Comparison of ENCODE assay signal across 30 cellular contexts in the genomic region with DNA sequence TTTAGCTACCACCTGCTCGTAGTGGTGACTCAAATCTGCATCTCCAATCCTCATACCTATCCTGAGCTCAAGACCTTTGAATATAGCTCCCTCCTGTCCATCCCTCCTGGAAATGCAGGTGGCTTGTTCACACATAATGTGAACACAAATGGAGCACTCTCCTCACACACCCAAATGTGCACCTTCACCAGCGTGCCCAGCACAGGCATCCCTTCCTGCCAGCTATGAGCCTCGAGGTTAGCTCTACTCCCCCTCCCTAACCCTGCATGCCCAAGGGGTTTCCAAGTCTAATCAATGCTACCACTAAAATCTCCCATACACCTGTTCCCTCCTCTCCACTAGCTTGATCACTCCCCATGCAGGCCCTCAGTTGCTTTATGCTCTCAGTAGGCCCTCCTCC. TPM values are rescaled to one million over a fixed set of nuclear protein-coding genes. Genes with fewer than 3 reads are reported as not detected.
"Had no signal": no experiment of that assay in that cellular context is flagged by ENCODE, and none has a peak within 500 bp of the region (broad histone marks: within the 10 kb centered on the region; RNA-seq: fewer than 3 reads in every experiment).

No MANE protein-coding gene starts in this region.

- H3K9me3 Mint-ChIP-seq: activated naive CD4-positive, alpha-beta T cell treated with anti-CD3 and anti-CD28 coated beads for 36 hours; activated naive CD8-positive, alpha-beta T cell treated with anti-CD3 and anti-CD28 coated beads for 36 hours; activated T-helper 1 cell treated with anti-CD3 and anti-CD28 coated beads, Interleukin-12 subunit alpha, Interleukin-12 subunit beta, Interleukin-2, Interleukin-4 antibody, amounts not matched to agents 30 ng/mL and 10 ng/mL and 1 ng/mL, durations not matched to agents 14 hours and 24 hours and 36 hours; mesothelial cell of epicardium; neural crest cell; T-helper 2 cell treated with Interferon-gamma antibody and Interleukin-4, amounts not matched to agents 5 μg/mL and 100 μg/mL, for 36 hours had no signal

- H3K27ac Mint-ChIP-seq: activated naive CD4-positive, alpha-beta T cell treated with anti-CD3 and anti-CD28 coated beads for 36 hours; activated naive CD8-positive, alpha-beta T cell treated with anti-CD3 and anti-CD28 coated beads for 36 hours; activated T-helper 1 cell treated with anti-CD3 and anti-CD28 coated beads, Interleukin-12 subunit alpha, Interleukin-12 subunit beta, Interleukin-2, Interleukin-4 antibody, amounts not matched to agents 30 ng/mL and 10 ng/mL and 1 ng/mL, durations not matched to agents 14 hours and 24 hours and 36 hours; mesothelial cell of epicardium; naive thymus-derived CD4-positive, alpha-beta T cell; T-helper 2 cell treated with Interferon-gamma antibody and Interleukin-4, amounts not matched to agents 5 μg/mL and 100 μg/mL, for 36 hours; type B pancreatic cell had no signal

- H3K9me3 ChIP-seq: adrenal gland, esophagus squamous epithelium, right atrium auricular region, testis, uterus had no signal

- H3K36me3 ChIP-seq: adrenal gland, cardiac muscle cell, esophagus squamous epithelium, right atrium auricular region, uterus had no signal

- H3K4me3 Mint-ChIP-seq: activated naive CD4-positive, alpha-beta T cell treated with anti-CD3 and anti-CD28 coated beads for 36 hours; activated naive CD8-positive, alpha-beta T cell treated with anti-CD3 and anti-CD28 coated beads for 36 hours; activated T-helper 1 cell treated with anti-CD3 and anti-CD28 coated beads, Interleukin-12 subunit alpha, Interleukin-12 subunit beta, Interleukin-2, Interleukin-4 antibody, amounts not matched to agents 30 ng/mL and 10 ng/mL and 1 ng/mL, durations not matched to agents 14 hours and 24 hours and 36 hours; brain; mesothelial cell of epicardium; naive thymus-derived CD4-positive, alpha-beta T cell; neural crest cell; T-helper 2 cell treated with Interferon-gamma antibody and Interleukin-4, amounts not matched to agents 5 μg/mL and 100 μg/mL, for 36 hours; type B pancreatic cell had no signal

- H3K27ac ChIP-seq: cardiac muscle cell, epithelial cell of prostate, esophagus squamous epithelium, right atrium auricular region, testis, VCaP had no signal

- H3K4me1 Mint-ChIP-seq: activated naive CD8-positive, alpha-beta T cell treated with anti-CD3 and anti-CD28 coated beads for 36 hours; neural crest cell had no signal

- FAIRE-seq: islet of Langerhans had no signal

- ATAC-seq: naive thymus-derived CD4-positive, alpha-beta T cell had no signal

- H3K4me3 ChIP-seq: adrenal gland, cardiac muscle cell, esophagus squamous epithelium, right atrium auricular region, testis, uterus had no signal

- H3K27me3 ChIP-seq: adrenal gland, right atrium auricular region, testis, uterus had no signal

- DNase-seq: activated CD4-positive, alpha-beta T cell treated with anti-CD3 and anti-CD28 coated beads for 4 hours; activated CD4-positive, alpha-beta T cell treated with anti-CD3 and anti-CD28 coated beads, Interleukin-2, amount 50 U/mL, for 4 hours; activated CD8-positive, alpha-beta memory T cell treated with anti-CD3 and anti-CD28 coated beads, Interleukin-2, amount 50 U/mL, for 4 hours; activated effector memory CD4-positive, alpha-beta T cell treated with anti-CD3 and anti-CD28 coated beads, Interleukin-2, amount 50 U/mL, for 16 hours; activated naive CD4-positive, alpha-beta T cell treated with anti-CD3 and anti-CD28 coated beads for 36 hours; activated naive CD8-positive, alpha-beta T cell treated with anti-CD3 and anti-CD28 coated beads for 36 hours; activated T-cell treated with anti-CD3 and anti-CD28 coated beads, Interleukin-2, amount 50 U/mL, for 1 hour; cerebellar nuclear complex; esophagus squamous epithelium; foreskin melanocyte; left cardiac atrium; mammary epithelial cell; naive thymus-derived CD4-positive, alpha-beta T cell; nucleus accumbens; stimulated activated naive CD4-positive, alpha-beta T cell; T-helper 1 cell had no signal

- H3K36me3 Mint-ChIP-seq: activated naive CD8-positive, alpha-beta T cell treated with anti-CD3 and anti-CD28 coated beads for 36 hours; brain; mesothelial cell of epicardium; naive thymus-derived CD4-positive, alpha-beta T cell; type B pancreatic cell had no signal

RNA-seq across cellular contexts. Expression of a gene that starts 2.2 kb away (rescaled TPM):
- total RNA-seq: activated naive CD4-positive, alpha-beta T cell treated with anti-CD3 and anti-CD28 coated beads for 36 hours; activated naive CD8-positive, alpha-beta T cell treated with anti-CD3 and anti-CD28 coated beads for 36 hours; activated T-helper 1 cell treated with anti-CD3 and anti-CD28 coated beads, Interleukin-12 subunit alpha, Interleukin-12 subunit beta, Interleukin-2, Interleukin-4 antibody, amounts not matched to agents 30 ng/mL and 10 ng/mL and 1 ng/mL, durations not matched to agents 14 hours and 24 hours and 36 hours had no signal
